Comparison of ENCODE assay signal across 21 cellular contexts in the genomic region with DNA sequence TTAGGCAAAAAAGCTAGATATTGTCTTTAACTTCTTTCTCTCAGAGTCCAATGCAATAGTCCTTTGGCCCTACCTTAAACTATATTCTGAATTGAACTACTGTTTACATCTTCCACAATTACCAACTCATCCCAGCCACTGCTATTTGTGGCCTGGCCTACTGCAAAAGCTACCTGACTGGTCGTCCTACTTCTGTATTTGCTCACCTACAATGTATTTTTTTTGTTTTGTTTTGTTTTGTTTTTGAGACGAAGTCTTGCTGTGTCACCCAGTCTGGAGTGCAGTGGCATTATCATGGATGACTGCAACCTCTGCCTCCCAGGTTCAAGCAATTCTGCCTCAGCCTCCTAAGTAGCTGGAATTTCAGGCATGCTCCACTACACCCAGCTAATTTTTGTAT. TPM values are rescaled to one million over a fixed set of nuclear protein-coding genes. Genes with fewer than 3 reads are reported as not detected.
DNase-seq lines count a peak whose midpoint lies in the region; ATAC-seq, FAIRE-seq and TF ChIP-seq lines count a peak whose summit lies in the region.
"Had no signal": no experiment of that assay in that cellular context is flagged by ENCODE, and none has a peak within 500 bp of the region (broad histone marks: within the 10 kb centered on the region; RNA-seq: fewer than 3 reads in every experiment).

No MANE protein-coding gene starts in this region.

- TF ChIP-seq POLR2A in H54 (IDR thresholded peaks at IDR 0.05; ENCODE audit: low read depth, low read length) (no peak), K562 (conservative IDR thresholded peaks at IDR 0.05) (no peak), thyroid gland (IDR thresholded peaks at IDR 0.05) (no peak)

- BruUV-seq in K562 (replicated peaks; lab: Mats Ljungman, UMichigan): no TSS peak

- ATAC-seq in K562 (peak; percentile 17; the same call in 2 of the 3 replicates), left colon (peak; percentile 72), GM21576 (IDR thresholded peaks at IDR 0.05; ENCODE audit: unreplicated experiment) (no peak)
- ATAC-seq: SK-N-SH treated with all-trans-retinoic acid at 6 μM for 48 hours had no signal

- H3K27me3 ChIP-seq in K562 (ENCODE audit: control insufficient read depth in 2 of 2, insufficient read depth in 2 of 2, low read length in 2 of 2) (no peaks in the 10 kb centered on the region), thyroid gland (no peaks in the 10 kb centered on the region)
- H3K27me3 ChIP-seq: BE2C, Peyer's patch had no signal

- no peak overlapping the region for H3K4me3 ChIP-seq in K562
- no peak overlapping the region for H3K4me3 ChIP-seq in thyroid gland (replicated peaks in 1 of 3)
- H3K4me3 ChIP-seq: Peyer's patch had no signal

- peaks cover 10 to 40% of the 10 kb centered on the region in 2 experiments for H3K4me1 ChIP-seq in K562 (replicated peaks in 1 of 2; ENCODE audit: control insufficient read depth in 2 of 2, insufficient read depth in 2 of 2, low read length in 2 of 2)
- peaks cover 7 to 21% of the 10 kb centered on the region in 2 donors for H3K4me1 ChIP-seq in thyroid gland
- H3K4me1 ChIP-seq: BE2C, Peyer's patch had no signal

- H3K79me2 ChIP-seq in K562 (ENCODE audit: control insufficient read depth, insufficient read depth, low read length): no peaks in the 10 kb centered on the region

- no peak overlapping the region for H3K4me3 Mint-ChIP-seq in activated CD4-positive, alpha-beta T cell treated with anti-CD3 and anti-CD28 coated beads, Interleukin-2, amount 10 ng/mL, durations not matched to agents 7 days and 5 days

- FAIRE-seq in H54 (lab: Jason Lieb, UNC) (peak; percentile 43), K562 (lab: Jason Lieb, UNC) (no peak)
- FAIRE-seq: GM12891 had no signal

- no peak for DNase-seq in H54 (ENCODE audit: insufficient read length, low spot score)
- DNase-seq in K562 (ENCODE audit: extremely low read depth in 1 of 4, low spot score in 3 of 4): no peak
- DNase-seq in left colon: no peak
- peak; percentile 5 to 28 for DNase-seq in thyroid gland
- DNase-seq in activated CD4-positive, alpha-beta T cell treated with anti-CD3 and anti-CD28 coated beads, Interleukin-2, amount 10 ng/mL, durations not matched to agents 7 days and 5 days: no peak
- no peak for DNase-seq in activated CD4-positive, alpha-beta T cell treated with anti-CD3 and anti-CD28 coated beads for 1 hour
- DNase-seq: BE2C; H7; IMR-90; Karpas-422; NCI-H1694; NCI-H2081; NCI-H2171; NCI-H345; NCI-H524; NCI-H774; NK-92 treated with Interleukin-12 subunit alpha and Interleukin-12 subunit beta, amount 100 ng/mL, for 24 hours; Peyer's patch had no signal

- TF ChIP-seq RAD21 in K562 (CRISPR knock-in tag; conservative IDR thresholded peaks at IDR 0.05 in 1 of 2, IDR thresholded peaks at IDR 0.05 in 1 of 2): no peak

- no peak for TF ChIP-seq EP300 in K562 (IDR thresholded peaks at IDR 0.05; ENCODE audit: low read length)

- in situ Hi-C loops in K562 (cut with MboI): no loop called here

- CTCF ChIA-PET in K562 (lab: Yijun Ruan, JAX; ENCODE audit: low intra/inter-chr PET ratio): no interaction called here
- CTCF ChIA-PET in activated CD4-positive, alpha-beta T cell treated with anti-CD3 and anti-CD28 coated beads, Interleukin-2, amount 10 ng/mL, durations not matched to agents 7 days and 5 days (lab: Charles Lee): interaction anchor here (1.2 to 1.6 kb wide), 3 partner anchors 43 to 183 kb away, joined by 3 to 7 read pairs (median 3); a partner anchor contains a TSS

- no peaks in the 10 kb centered on the region for H3K9me3 ChIP-seq in K562 (replicated peaks; ENCODE audit: control insufficient read depth, insufficient read depth, low read depth, low read length)
- H3K9me3 ChIP-seq in thyroid gland: no peaks in the 10 kb centered on the region
- H3K9me3 ChIP-seq: BE2C, Peyer's patch had no signal

- H3K9me1 ChIP-seq in K562 (ENCODE audit: control insufficient read depth, insufficient read depth, low read length): no peaks in the 10 kb centered on the region

- intact Hi-C loops in K562 (cut with micrococcal nuclease): no loop called here
- intact Hi-C loops in left colon (cut with DNase I, micrococcal nuclease): no loop called here
- intact Hi-C loops in thyroid gland (cut with DNase I): no loop called here

- peak overlapping the region in 1 of 2 experiments; percentile 59; a peak in 2 of 4 replicates for H3K9ac ChIP-seq in K562 (ENCODE audit: insufficient read depth in 1 of 2, low read depth in 2 of 2, low read length in 2 of 2)

- H3K36me3 Mint-ChIP-seq in activated CD4-positive, alpha-beta T cell treated with anti-CD3 and anti-CD28 coated beads, Interleukin-2, amount 10 ng/mL, durations not matched to agents 7 days and 5 days (ENCODE audit: low read depth): no peaks in the 10 kb centered on the region

- POLR2A ChIA-PET in K562 (lab: Yijun Ruan, JAX): interaction anchor here (0.7 to 2.1 kb wide), 3 partner anchors 11 to 1400 kb away, joined by 3 to 5 read pairs (median 4); no protein-coding TSS in a partner anchor
- POLR2A ChIA-PET in activated CD4-positive, alpha-beta T cell treated with anti-CD3 and anti-CD28 coated beads, Interleukin-2, amount 10 ng/mL, durations not matched to agents 7 days and 5 days (lab: Charles Lee): no interaction called here

- H3K36me3 ChIP-seq in K562 (ENCODE audit: control insufficient read depth, insufficient read depth, low read length): no peaks in the 10 kb centered on the region
- H3K36me3 ChIP-seq in thyroid gland: no peaks in the 10 kb centered on the region
- H3K36me3 ChIP-seq: BE2C, Peyer's patch had no signal

- H3K27ac ChIP-seq in K562 (ENCODE audit: extremely low read depth, low read depth, low read length): peak overlapping the region; percentile 69
- peak overlapping the region in 2 of 3 donors; percentile 32 to 49 for H3K27ac ChIP-seq in thyroid gland
- H3K27ac ChIP-seq: Peyer's patch had no signal

- peak overlapping the region; percentile 90 for H2AFZ ChIP-seq in K562 (ENCODE audit: low read depth, low read length)

- peaks cover 7% of the 10 kb centered on the region for H3K4me1 Mint-ChIP-seq in activated CD4-positive, alpha-beta T cell treated with anti-CD3 and anti-CD28 coated beads, Interleukin-2, amount 10 ng/mL, durations not matched to agents 7 days and 5 days

- no peaks in the 10 kb centered on the region for H4K20me1 ChIP-seq in K562 (replicated peaks; ENCODE audit: control insufficient read depth, insufficient read depth, low read length)

- H3K27me3 Mint-ChIP-seq in activated CD4-positive, alpha-beta T cell treated with anti-CD3 and anti-CD28 coated beads, Interleukin-2, amount 10 ng/mL, durations not matched to agents 7 days and 5 days: peaks cover 5% of the 10 kb centered on the region

- no peak overlapping the region for H3K27ac Mint-ChIP-seq in activated CD4-positive, alpha-beta T cell treated with anti-CD3 and anti-CD28 coated beads, Interleukin-2, amount 10 ng/mL, durations not matched to agents 7 days and 5 days

- no peaks in the 10 kb centered on the region for H3K9me3 Mint-ChIP-seq in activated CD4-positive, alpha-beta T cell treated with anti-CD3 and anti-CD28 coated beads, Interleukin-2, amount 10 ng/mL, durations not matched to agents 7 days and 5 days

- 6% methylated on average over 2 of the region's 2 CpGs for WGBS in K562 (ENCODE audit: insufficient coverage, low coverage, missing lambda C conversion rate)
- 19 to 25% methylated on average over 2 of the region's 2 CpGs for WGBS in thyroid gland, 2 donors

- peak overlapping the region; percentile 60 for H3K4me2 ChIP-seq in K562 (ENCODE audit: insufficient read depth, low read length)

- no peak for TF ChIP-seq CTCF in K562 (IDR thresholded peaks at IDR 0.05 in 2 of 3, conservative IDR thresholded peaks at IDR 0.05 in 1 of 3; ENCODE audit: insufficient read depth in 2 of 3, low read depth in 1 of 3, low read length in 3 of 3)
- no peak for TF ChIP-seq CTCF in thyroid gland (IDR thresholded peaks at IDR 0.05)

TF ChIP-seq in K562, 482 proteins besides CTCF, POLR2A, EP300 and RAD21 (continues in another document):
- TF ChIP-seq BCOR (IDR thresholded peaks at IDR 0.05): peak; percentile 18; the same call in 1 of the 2 replicates

RNA-seq across cellular contexts. Expression of a gene that starts 51.2 kb away (rescaled TPM):
- 106 and 313 TPM in 2 replicates for total RNA-seq in K562 (2011; cell fraction: chromatin; rRNA removed; ENCODE audit: low replicate concordance)
- total RNA-seq in K562 (2011; cell fraction: nucleolus; rRNA removed): 71.9 and 88.4 TPM in 2 replicates
- total RNA-seq in K562 (2011; cell fraction: nucleoplasm; rRNA removed): 146 and 153 TPM in 2 replicates
- total RNA-seq in K562 (2014; rRNA removed) (96.3 and 118 TPM in 2 replicates), K562 (2014; rRNA removed; fragmentation: Illumina TruSeq; extraction: Trizol) (226 and 276 TPM in 2 replicates), K562 (2015; rRNA removed; fragmentation: Illumina TruSeq; extraction: Trizol) (118 and 129 TPM in 2 replicates), K562 (2021) (130 and 134 TPM in 2 replicates), left colon (100 to 1,000 TPM in 1 of 2 donors, 10 to 100 TPM in 1; 77.3 to 101 TPM), thyroid gland (10 to 100 TPM; 30.6 to 87.6 (median 43.4) TPM)
- polyA plus RNA-seq in K562 (2011; rRNA removed) (170 and 244 TPM in 2 replicates), K562 (2014; fragmentation: Illumina TruSeq; extraction: Trizol) (172 and 178 TPM in 2 replicates), K562 (2014; fragmentation: Nextera tagmentation; extraction: Ambion mirVana) (100 to 1,000 TPM; 553 to 688 TPM), K562 (2014; rRNA removed) (143 and 153 TPM in 2 replicates)
- 44.4 and 98.4 TPM in 2 replicates for polyA plus RNA-seq in K562 (2011; cell fraction: cytosol; rRNA removed)
- 65.4 and 97.9 TPM in 2 replicates for polyA plus RNA-seq in K562 (2011; cell fraction: nucleus; rRNA removed)
- polyA plus RNA-seq in K562 (2012): 85.7 and 127 TPM in 2 replicates
- 304 and 306 TPM in 2 replicates for polyA minus RNA-seq in K562 (2011; rRNA and poly(A)+ RNA removed)
- 57.3 and 86.6 TPM in 2 replicates for polyA minus RNA-seq in K562 (2011; cell fraction: cytosol; rRNA and poly(A)+ RNA removed)
- 110 and 254 TPM in 2 replicates for polyA minus RNA-seq in K562 (2011; cell fraction: nucleus; rRNA and poly(A)+ RNA removed)
- total RNA-seq in activated CD4-positive, alpha-beta T cell treated with anti-CD3 and anti-CD28 coated beads, Interleukin-2, amount 10 ng/mL, durations not matched to agents 7 days and 5 days: 10 to 100 TPM; 13.9 to 14.9 TPM

Comparison
In these comparisons a context has a peak if more than half of its experiments do, and no peak if none do; other contexts are left out.
1. DNase-seq: peak in thyroid gland (2 of 2); none in H54 (single experiment), K562 (0 of 4), left colon (0 of 2), activated CD4-positive, alpha-beta T cell treated with anti-CD3 and anti-CD28 coated beads, Interleukin-2, amount 10 ng/mL, durations not matched to agents 7 days and 5 days (single experiment) and activated CD4-positive, alpha-beta T cell treated with anti-CD3 and anti-CD28 coated beads for 1 hour (single experiment).